Comparison of ENCODE assay signal across 25 cellular contexts in genomic region chr3:49076627-49077026, GRCh38. TPM values are rescaled to one million over a fixed set of nuclear protein-coding genes. Genes with fewer than 3 reads are reported as not detected.
A peak's percentile ranks its signal among the peaks of the same experiment; 100 is the strongest.
DNase-seq lines count a peak whose midpoint lies in the region; ATAC-seq, FAIRE-seq and TF ChIP-seq lines count a peak whose summit lies in the region.
"Had no signal": no experiment of that assay in that cellular context is flagged by ENCODE, and none has a peak within 500 bp of the region (broad histone marks: within the 10 kb centered on the region; RNA-seq: fewer than 3 reads in every experiment).

No MANE protein-coding gene starts in this region.

- no peak overlapping the region for H3K4me2 ChIP-seq in mammary epithelial cell (ENCODE audit: insufficient read depth, low read depth, low read length)
- H3K4me2 ChIP-seq in K562 (ENCODE audit: insufficient read depth, low read length), result no peak overlapping the region
- H3K4me2 ChIP-seq: PC-9 had no signal

- H3K36me3 ChIP-seq in mammary epithelial cell (ENCODE audit: insufficient read depth, low read length) (peaks cover 22% of the 10 kb centered on the region), breast epithelium (no peaks in the 10 kb centered on the region), K562 (ENCODE audit: control insufficient read depth, insufficient read depth, low read length) (peaks cover 70% of the 10 kb centered on the region; the same call in 2 of the 3 replicates)

- TF ChIP-seq CTCF in mammary epithelial cell (conservative IDR thresholded peaks at IDR 0.05 in 1 of 2, IDR thresholded peaks at IDR 0.05 in 1 of 2; ENCODE audit: extremely low read depth in 1 of 2, insufficient read depth in 1 of 2, low read depth in 1 of 2, low read length in 2 of 2) (peak in 1 of 2 donors; percentile 8), breast epithelium (IDR thresholded peaks at IDR 0.05) (no peak), K562 (IDR thresholded peaks at IDR 0.05 in 2 of 3, conservative IDR thresholded peaks at IDR 0.05 in 1 of 3; ENCODE audit: insufficient read depth in 2 of 3, low read depth in 1 of 3, low read length in 3 of 3) (no peak)

- FAIRE-seq in K562 (lab: Jason Lieb, UNC), result no peak

- POLR2A ChIA-PET in K562 (lab: Yijun Ruan, JAX), result interaction anchor here (0.6 to 1.2 kb wide), 3 partner anchors 16 to 50 kb away, joined by 3 to 6 read pairs (median 4); no protein-coding TSS in a partner anchor

- CTCF ChIA-PET in mammary epithelial cell (lab: Charles Lee; ENCODE audit: low non-redundant PET) (no interaction called here), K562 (lab: Yijun Ruan, JAX; ENCODE audit: low intra/inter-chr PET ratio) (no interaction called here)

- dilution Hi-C loops in mammary epithelial cell (cut with HindIII; ENCODE audit: low sequenced_read_pairs), result no loop called here

- no peak overlapping the region for H3K27ac ChIP-seq in mammary epithelial cell (ENCODE audit: insufficient read depth, low read depth, low read length)
- no peak overlapping the region for H3K27ac ChIP-seq in breast epithelium
- no peak overlapping the region for H3K27ac ChIP-seq in K562 (ENCODE audit: extremely low read depth, low read depth, low read length)
- H3K27ac ChIP-seq: GM23248, PC-9 had no signal

- H3K79me2 ChIP-seq in mammary epithelial cell (ENCODE audit: insufficient read depth, low read length), result peaks cover 81% of the 10 kb centered on the region
- peaks cover 36% of the 10 kb centered on the region for H3K79me2 ChIP-seq in K562 (ENCODE audit: control insufficient read depth, insufficient read depth, low read length)

- 92% methylated on average over 4 of the region's 4 CpGs for WGBS in mammary epithelial cell (ENCODE audit: low coverage, missing lambda C conversion rate)
- WGBS in K562 (ENCODE audit: insufficient coverage, low coverage, missing lambda C conversion rate), result 96% methylated on average over 4 of the region's 4 CpGs

- BruUV-seq in mammary epithelial cell (replicated peaks; lab: Mats Ljungman, UMichigan), result no TSS peak
- BruUV-seq in K562 (replicated peaks; lab: Mats Ljungman, UMichigan), result TSS peak; percentile 28

- H4K20me1 ChIP-seq in mammary epithelial cell (ENCODE audit: insufficient read depth, low read length) (no peaks in the 10 kb centered on the region), K562 (replicated peaks; ENCODE audit: control insufficient read depth, insufficient read depth, low read length) (no peaks in the 10 kb centered on the region)

- no peak for TF ChIP-seq EP300 in K562 (IDR thresholded peaks at IDR 0.05; ENCODE audit: low read length)

- no peaks in the 10 kb centered on the region for H3K9me1 ChIP-seq in K562 (ENCODE audit: control insufficient read depth, insufficient read depth, low read length)

- intact Hi-C loops in mammary epithelial cell (cut with micrococcal nuclease) (no loop called here), breast epithelium (cut with DNase I; ENCODE audit: low total_unique reads) (no loop called here), K562 (cut with micrococcal nuclease) (no loop called here)

- TF ChIP-seq RAD21 in K562 (CRISPR knock-in tag; conservative IDR thresholded peaks at IDR 0.05 in 1 of 2, IDR thresholded peaks at IDR 0.05 in 1 of 2), result no peak

- H2AFZ ChIP-seq in mammary epithelial cell (ENCODE audit: low read depth, low read length) (no peak overlapping the region), K562 (ENCODE audit: low read depth, low read length) (no peak overlapping the region)
- H2AFZ ChIP-seq: GM23248, PC-9 had no signal

- peak; percentile 11 for DNase-seq in mammary epithelial cell
- no peak for DNase-seq in breast epithelium (ENCODE audit: low spot score in 2 of 2)
- DNase-seq in K562 (ENCODE audit: extremely low read depth in 1 of 4, low spot score in 3 of 4), result no peak
- peak; percentile 2 for DNase-seq in foreskin melanocyte
- DNase-seq in NCI-H2029 treated with DMSO at 0.1 percent for 48 hours (lab: John Stamatoyannopoulos, UW), result no peak
- no peak for DNase-seq in OCI-M2 (lab: John Stamatoyannopoulos, UW; ENCODE audit: unreplicated experiment)
- DNase-seq in stimulated activated CD4-positive, alpha-beta T cell treated with anti-CD3 and anti-CD28 coated beads, Interleukin-1b, Interleukin-23, amount 100 ng/mL, for 48 hours, result no peak
- no peak for DNase-seq in middle frontal gyrus (ENCODE audit: extremely low spot score, low spot score)
- DNase-seq: 8988T, ACHN, Calu3, DMS79 treated with DMSO at 0.1 percent for 48 hours, GF-D8, GM23248, H9, HFFc6, NCI-H1092, NCI-H1417 treated with DMSO at 0.1 percent for 48 hours, NCI-H187, NCI-H2107, NCI-H524, NCI-H774, PC-9, RPMI8226, SHP77 had no signal

- in situ Hi-C loops in mammary epithelial cell (cut with MboI; ENCODE audit: low sequenced_read_pairs in 2 of 2) (no loop called here), K562 (cut with MboI) (no loop called here)

- TF ChIP-seq POLR2A in breast epithelium (IDR thresholded peaks at IDR 0.05) (no peak), K562 (conservative IDR thresholded peaks at IDR 0.05) (no peak)

- no peak overlapping the region for H3K4me3 ChIP-seq in mammary epithelial cell (replicated peaks in 1 of 3; ENCODE audit: insufficient read depth in 1 of 3, low read depth in 2 of 3, low read length in 3 of 3)
- no peak overlapping the region for H3K4me3 ChIP-seq in breast epithelium
- H3K4me3 ChIP-seq in K562, result no peak overlapping the region
- H3K4me3 ChIP-seq: GM23248, PC-9 had no signal

- H3K9ac ChIP-seq in mammary epithelial cell (ENCODE audit: insufficient read depth, low read length) (no peak overlapping the region), K562 (ENCODE audit: insufficient read depth in 1 of 2, low read depth in 2 of 2, low read length in 2 of 2) (no peak overlapping the region)
- H3K9ac ChIP-seq: GM23248 had no signal

- peaks cover 4% of the 10 kb centered on the region for H3K4me1 ChIP-seq in mammary epithelial cell (ENCODE audit: insufficient read depth, low read length)
- H3K4me1 ChIP-seq in breast epithelium, result no peaks in the 10 kb centered on the region
- H3K4me1 ChIP-seq in K562 (replicated peaks in 1 of 2; ENCODE audit: control insufficient read depth in 2 of 2, insufficient read depth in 2 of 2, low read length in 2 of 2), result no peaks in the 10 kb centered on the region

- no peaks in the 10 kb centered on the region for H3K27me3 ChIP-seq in mammary epithelial cell (ENCODE audit: insufficient read depth, low read length)
- no peaks in the 10 kb centered on the region for H3K27me3 ChIP-seq in breast epithelium
- no peaks in the 10 kb centered on the region for H3K27me3 ChIP-seq in K562 (ENCODE audit: control insufficient read depth in 2 of 2, insufficient read depth in 2 of 2, low read length in 2 of 2)

- no peaks in the 10 kb centered on the region for H3K9me3 ChIP-seq in mammary epithelial cell (replicated peaks; ENCODE audit: insufficient read depth, low read length)
- H3K9me3 ChIP-seq in breast epithelium, result no peaks in the 10 kb centered on the region
- no peaks in the 10 kb centered on the region for H3K9me3 ChIP-seq in K562 (replicated peaks; ENCODE audit: control insufficient read depth, insufficient read depth, low read depth, low read length)

- ATAC-seq in K562, result peak; percentile 44; the same call in 1 of the 3 replicates

RNA-seq across cellular contexts. Expression of gene QRICH1, which starts 17.2 kb away (rescaled TPM):
- 10 to 100 TPM; 88.7 to 89.7 TPM for total RNA-seq in mammary epithelial cell
- polyA plus RNA-seq in mammary epithelial cell, result 72.2 TPM
- polyA minus RNA-seq in mammary epithelial cell, result 248 TPM
- total RNA-seq in breast epithelium, result 100 to 1,000 TPM in 1 of 3 donors, 10 to 100 TPM in 2; 73.1 to 115 (median 99.3) TPM
- total RNA-seq in K562 (2011; cell fraction: chromatin; rRNA removed; ENCODE audit: low replicate concordance), result 127 and 202 TPM in 2 replicates
- total RNA-seq in K562 (2011; cell fraction: nucleolus; rRNA removed), result 63.0 and 64.2 TPM in 2 replicates
- total RNA-seq in K562 (2011; cell fraction: nucleoplasm; rRNA removed), result 84.8 and 85.2 TPM in 2 replicates
- 54.6 and 59.0 TPM in 2 replicates for total RNA-seq in K562 (2014; rRNA removed)
- total RNA-seq in K562 (2014; rRNA removed; fragmentation: Illumina TruSeq; extraction: Trizol), result 56.7 and 67.5 TPM in 2 replicates
- 54.0 and 55.6 TPM in 2 replicates for total RNA-seq in K562 (2015; rRNA removed; fragmentation: Illumina TruSeq; extraction: Trizol)
- 74.3 and 81.7 TPM in 2 replicates for total RNA-seq in K562 (2021)
- polyA plus RNA-seq in K562 (2011; rRNA removed), result 99.2 and 102 TPM in 2 replicates
- polyA plus RNA-seq in K562 (2011; cell fraction: cytosol; rRNA removed), result 82.0 and 104 TPM in 2 replicates
- polyA plus RNA-seq in K562 (2011; cell fraction: nucleus; rRNA removed), result 311 and 421 TPM in 2 replicates
- polyA plus RNA-seq in K562 (2012), result 30.4 and 39.4 TPM in 2 replicates
- 65.1 and 73.3 TPM in 2 replicates for polyA plus RNA-seq in K562 (2014; fragmentation: Illumina TruSeq; extraction: Trizol)
- polyA plus RNA-seq in K562 (2014; fragmentation: Nextera tagmentation; extraction: Ambion mirVana), result 10 to 100 TPM; 20.1 to 20.5 TPM
- 89.7 and 90.7 TPM in 2 replicates for polyA plus RNA-seq in K562 (2014; rRNA removed)
- 63.1 and 63.9 TPM in 2 replicates for polyA minus RNA-seq in K562 (2011; rRNA and poly(A)+ RNA removed)
- polyA minus RNA-seq in K562 (2011; cell fraction: cytosol; rRNA and poly(A)+ RNA removed), result 60.6 and 78.7 TPM in 2 replicates
- polyA minus RNA-seq in K562 (2011; cell fraction: nucleus; rRNA and poly(A)+ RNA removed), result 25.0 and 31.7 TPM in 2 replicates

RNA-seq across cellular contexts. Expression of gene QARS1, which starts 27.9 kb away (rescaled TPM):
- total RNA-seq in mammary epithelial cell, result 100 to 1,000 TPM; 228 to 355 TPM
- 203 TPM for polyA plus RNA-seq in mammary epithelial cell
- 344 TPM for polyA minus RNA-seq in mammary epithelial cell
- total RNA-seq in breast epithelium, result 100 to 1,000 TPM; 233 to 268 (median 252) TPM
- 244 and 492 TPM in 2 replicates for total RNA-seq in K562 (2011; cell fraction: chromatin; rRNA removed; ENCODE audit: low replicate concordance)
- total RNA-seq in K562 (2011; cell fraction: nucleolus; rRNA removed), result 317 and 343 TPM in 2 replicates
- 254 and 266 TPM in 2 replicates for total RNA-seq in K562 (2011; cell fraction: nucleoplasm; rRNA removed)
- 273 and 315 TPM in 2 replicates for total RNA-seq in K562 (2014; rRNA removed)
- total RNA-seq in K562 (2014; rRNA removed; fragmentation: Illumina TruSeq; extraction: Trizol), result 146 and 170 TPM in 2 replicates
- 176 TPM in 2 replicates for total RNA-seq in K562 (2015; rRNA removed; fragmentation: Illumina TruSeq; extraction: Trizol)
- total RNA-seq in K562 (2021), result 297 and 298 TPM in 2 replicates
- polyA plus RNA-seq in K562 (2011; rRNA removed), result 148 and 237 TPM in 2 replicates
- 380 and 435 TPM in 2 replicates for polyA plus RNA-seq in K562 (2011; cell fraction: cytosol; rRNA removed)
- 784 and 828 TPM in 2 replicates for polyA plus RNA-seq in K562 (2011; cell fraction: nucleus; rRNA removed)
- polyA plus RNA-seq in K562 (2012), result 296 and 574 TPM in 2 replicates
- 305 and 381 TPM in 2 replicates for polyA plus RNA-seq in K562 (2014; fragmentation: Illumina TruSeq; extraction: Trizol)
- 100 to 1,000 TPM; 230 to 310 TPM for polyA plus RNA-seq in K562 (2014; fragmentation: Nextera tagmentation; extraction: Ambion mirVana)
- 249 and 307 TPM in 2 replicates for polyA plus RNA-seq in K562 (2014; rRNA removed)
- 102 and 120 TPM in 2 replicates for polyA minus RNA-seq in K562 (2011; rRNA and poly(A)+ RNA removed)
- polyA minus RNA-seq in K562 (2011; cell fraction: cytosol; rRNA and poly(A)+ RNA removed), result 130 and 143 TPM in 2 replicates
- 162 and 207 TPM in 2 replicates for polyA minus RNA-seq in K562 (2011; cell fraction: nucleus; rRNA and poly(A)+ RNA removed)

RNA-seq across cellular contexts. Expression of gene USP19, which starts 44.0 kb away (rescaled TPM):
- total RNA-seq in mammary epithelial cell (10 to 100 TPM; 30.5 to 37.2 TPM), breast epithelium (10 to 100 TPM; 49.2 to 57.2 (median 56.2) TPM), K562 (2014; rRNA removed) (38.1 and 42.0 TPM in 2 replicates), K562 (2014; rRNA removed; fragmentation: Illumina TruSeq; extraction: Trizol) (15.5 and 20.0 TPM in 2 replicates), K562 (2015; rRNA removed; fragmentation: Illumina TruSeq; extraction: Trizol) (20.8 and 25.2 TPM in 2 replicates), K562 (2021) (64.7 and 65.9 TPM in 2 replicates)
- polyA plus RNA-seq in mammary epithelial cell (25.1 TPM), K562 (2011; rRNA removed) (36.9 and 43.3 TPM in 2 replicates), K562 (2014; fragmentation: Illumina TruSeq; extraction: Trizol) (34.9 and 37.6 TPM in 2 replicates), K562 (2014; fragmentation: Nextera tagmentation; extraction: Ambion mirVana) (under 1 TPM; 0.24 to 0.43 TPM), K562 (2014; rRNA removed) (37.9 and 47.7 TPM in 2 replicates)
- polyA minus RNA-seq in mammary epithelial cell, result 42.6 TPM
- 72.0 and 145 TPM in 2 replicates for total RNA-seq in K562 (2011; cell fraction: chromatin; rRNA removed; ENCODE audit: low replicate concordance)
- total RNA-seq in K562 (2011; cell fraction: nucleolus; rRNA removed), result 82.7 and 95.3 TPM in 2 replicates
- total RNA-seq in K562 (2011; cell fraction: nucleoplasm; rRNA removed), result 51.1 and 55.9 TPM in 2 replicates
- 29.8 and 52.3 TPM in 2 replicates for polyA plus RNA-seq in K562 (2011; cell fraction: cytosol; rRNA removed)
- polyA plus RNA-seq in K562 (2011; cell fraction: nucleus; rRNA removed), result 124 and 151 TPM in 2 replicates
- polyA plus RNA-seq in K562 (2012), result 32.1 and 45.6 TPM in 2 replicates
- 61.0 and 69.3 TPM in 2 replicates for polyA minus RNA-seq in K562 (2011; rRNA and poly(A)+ RNA removed)
- polyA minus RNA-seq in K562 (2011; cell fraction: cytosol; rRNA and poly(A)+ RNA removed), result 30.9 and 34.9 TPM in 2 replicates
- polyA minus RNA-seq in K562 (2011; cell fraction: nucleus; rRNA and poly(A)+ RNA removed), result 32.2 and 36.4 TPM in 2 replicates

RNA-seq across cellular contexts. Expression of gene IMPDH2, which starts 47.4 kb away (rescaled TPM):
- 100 to 1,000 TPM; 204 to 205 TPM for total RNA-seq in mammary epithelial cell
- polyA plus RNA-seq in mammary epithelial cell, result 235 TPM
- 360 TPM for polyA minus RNA-seq in mammary epithelial cell
- total RNA-seq in breast epithelium, result 100 to 1,000 TPM; 123 to 216 (median 178) TPM
- 224 and 455 TPM in 2 replicates for total RNA-seq in K562 (2011; cell fraction: chromatin; rRNA removed; ENCODE audit: low replicate concordance)
- 251 and 255 TPM in 2 replicates for total RNA-seq in K562 (2011; cell fraction: nucleolus; rRNA removed)
- 226 and 247 TPM in 2 replicates for total RNA-seq in K562 (2011; cell fraction: nucleoplasm; rRNA removed)
- total RNA-seq in K562 (2014; rRNA removed), result 376 and 506 TPM in 2 replicates
- total RNA-seq in K562 (2014; rRNA removed; fragmentation: Illumina TruSeq; extraction: Trizol), result 296 and 320 TPM in 2 replicates
- total RNA-seq in K562 (2015; rRNA removed; fragmentation: Illumina TruSeq; extraction: Trizol), result 359 and 366 TPM in 2 replicates
- total RNA-seq in K562 (2021), result 315 and 318 TPM in 2 replicates
- polyA plus RNA-seq in K562 (2011; rRNA removed), result 332 and 336 TPM in 2 replicates
- 304 and 356 TPM in 2 replicates for polyA plus RNA-seq in K562 (2011; cell fraction: cytosol; rRNA removed)
- polyA plus RNA-seq in K562 (2011; cell fraction: nucleus; rRNA removed), result 437 and 515 TPM in 2 replicates
- 268 and 344 TPM in 2 replicates for polyA plus RNA-seq in K562 (2012)
- 362 and 391 TPM in 2 replicates for polyA plus RNA-seq in K562 (2014; fragmentation: Illumina TruSeq; extraction: Trizol)
- 100 to 1,000 TPM; 426 to 507 TPM for polyA plus RNA-seq in K562 (2014; fragmentation: Nextera tagmentation; extraction: Ambion mirVana)
- polyA plus RNA-seq in K562 (2014; rRNA removed), result 352 and 442 TPM in 2 replicates
- polyA minus RNA-seq in K562 (2011; rRNA and poly(A)+ RNA removed), result 413 and 500 TPM in 2 replicates
- polyA minus RNA-seq in K562 (2011; cell fraction: cytosol; rRNA and poly(A)+ RNA removed), result 300 and 330 TPM in 2 replicates
- polyA minus RNA-seq in K562 (2011; cell fraction: nucleus; rRNA and poly(A)+ RNA removed), result 122 and 164 TPM in 2 replicates

RNA-seq across cellular contexts. Expression of gene NDUFAF3, which starts 54.7 kb away (rescaled TPM):
- total RNA-seq in mammary epithelial cell, result 10 to 100 TPM; 27.0 to 83.6 TPM
- polyA plus RNA-seq in mammary epithelial cell, result 73.1 TPM
- polyA minus RNA-seq in mammary epithelial cell, result 41.2 TPM
- 100 to 1,000 TPM; 151 to 171 (median 164) TPM for total RNA-seq in breast epithelium
- total RNA-seq in K562 (2011; cell fraction: chromatin; rRNA removed; ENCODE audit: low replicate concordance), result 14.7 and 50.3 TPM in 2 replicates
- total RNA-seq in K562 (2011; cell fraction: nucleolus; rRNA removed), result 65.5 and 74.9 TPM in 2 replicates
- 27.9 and 29.3 TPM in 2 replicates for total RNA-seq in K562 (2011; cell fraction: nucleoplasm; rRNA removed)
- 127 and 133 TPM in 2 replicates for total RNA-seq in K562 (2014; rRNA removed)
- 17.9 and 22.4 TPM in 2 replicates for total RNA-seq in K562 (2014; rRNA removed; fragmentation: Illumina TruSeq; extraction: Trizol)
- 26.5 and 27.7 TPM in 2 replicates for total RNA-seq in K562 (2015; rRNA removed; fragmentation: Illumina TruSeq; extraction: Trizol)
- 73.3 and 77.2 TPM in 2 replicates for total RNA-seq in K562 (2021)
- 22.5 and 25.1 TPM in 2 replicates for polyA plus RNA-seq in K562 (2011; rRNA removed)
- polyA plus RNA-seq in K562 (2011; cell fraction: cytosol; rRNA removed), result 36.7 and 88.5 TPM in 2 replicates
- 21.1 and 28.5 TPM in 2 replicates for polyA plus RNA-seq in K562 (2011; cell fraction: nucleus; rRNA removed)
- 62.2 and 78.2 TPM in 2 replicates for polyA plus RNA-seq in K562 (2012)
- polyA plus RNA-seq in K562 (2014; fragmentation: Illumina TruSeq; extraction: Trizol), result 39.8 and 49.8 TPM in 2 replicates
- polyA plus RNA-seq in K562 (2014; fragmentation: Nextera tagmentation; extraction: Ambion mirVana), result 10 to 100 TPM; 17.0 to 36.3 TPM
- 64.6 and 75.9 TPM in 2 replicates for polyA plus RNA-seq in K562 (2014; rRNA removed)
- polyA minus RNA-seq in K562 (2011; rRNA and poly(A)+ RNA removed), result 9.4 and 16.0 TPM in 2 replicates
- polyA minus RNA-seq in K562 (2011; cell fraction: cytosol; rRNA and poly(A)+ RNA removed), result 24.0 and 27.2 TPM in 2 replicates
- polyA minus RNA-seq in K562 (2011; cell fraction: nucleus; rRNA and poly(A)+ RNA removed), result 42.8 and 44.3 TPM in 2 replicates

Comparison
In these comparisons a context has a peak if more than half of its experiments do, and no peak if none do; other contexts are left out.
1. DNase-seq: peak in mammary epithelial cell (single experiment) and foreskin melanocyte (single experiment); none in breast epithelium (0 of 2), K562 (0 of 4), NCI-H2029 treated with DMSO at 0.1 percent for 48 hours (single experiment), OCI-M2 (single experiment), stimulated activated CD4-positive, alpha-beta T cell treated with anti-CD3 and anti-CD28 coated beads, Interleukin-1b, Interleukin-23, amount 100 ng/mL, for 48 hours (single experiment) and middle frontal gyrus (single experiment).